In genomic region chr3:128996741-128997140, GRCh38 we compare ENCODE assay signal across 26 cellular contexts. TPM values are rescaled to one million over a fixed set of nuclear protein-coding genes. Genes with fewer than 3 reads are reported as not detected.
"Had no signal": no experiment of that assay in that cellular context is flagged by ENCODE, and none has a peak within 500 bp of the region (broad histone marks: within the 10 kb centered on the region; RNA-seq: fewer than 3 reads in every experiment).

No MANE protein-coding gene starts in this region.

- FAIRE-seq: colon had no signal

- H3K9me3 ChIP-seq: body of pancreas, gastrocnemius medialis, left ventricle myocardium inferior, neutrophil, right atrium auricular region, stomach, tibial artery, upper lobe of right lung had no signal

- H3K27me3 ChIP-seq: right atrium auricular region had no signal

- H3K9ac ChIP-seq: parathyroid adenoma had no signal

- H3K4me2 ChIP-seq: hepatocyte, smooth muscle cell had no signal

- H2AFZ ChIP-seq: hepatocyte, parathyroid adenoma had no signal

- H3K4me3 ChIP-seq: body of pancreas, dorsolateral prefrontal cortex, gastrocnemius medialis, hepatocyte, left ventricle myocardium inferior, lung, right atrium auricular region, smooth muscle cell, stomach, tibial artery, upper lobe of right lung had no signal

- ATAC-seq: body of pancreas, gastrocnemius medialis, upper lobe of right lung had no signal

- H3K36me3 ChIP-seq: gastrocnemius medialis, left ventricle myocardium inferior, neutrophil, right atrium auricular region, stomach, tibial artery, upper lobe of right lung had no signal

- DNase-seq: activated B cell treated with CpG ODN at 0.5 μM for 24 hours; activated CD4-positive, alpha-beta T cell treated with anti-CD3 and anti-CD28 coated beads, Interleukin-2, amount 50 U/mL, for 4 hours; activated CD8-positive, alpha-beta memory T cell treated with anti-CD3 and anti-CD28 coated beads for 24 hours; activated effector memory CD4-positive, alpha-beta T cell treated with Interleukin-2 at 50 U/mL for 16 hours; activated naive CD4-positive, alpha-beta T cell treated with Interleukin-2 at 50 U/mL for 16 hours; anterior cingulate cortex; body of pancreas; dorsolateral prefrontal cortex; effector memory CD4-positive, alpha-beta T cell; erythroblast; gastrocnemius medialis; islet precursor cell; left ventricle myocardium inferior; stimulated activated CD4-positive, alpha-beta T cell treated with anti-CD3 and anti-CD28 coated beads, Interleukin-2, amount 100 ng/mL, for 24 hours; stimulated activated naive B cell treated with anti-CD40 and anti-IgM and Interleukin-4, amounts not matched to agents 10 μg/mL and 1 μg/mL and 100 μg/mL, for 72 hours; stomach; T-helper 2 cell; tibial artery; upper lobe of right lung had no signal

- H3K27ac ChIP-seq: body of pancreas, dorsolateral prefrontal cortex, gastrocnemius medialis, hepatocyte, left ventricle myocardium inferior, neutrophil, parathyroid adenoma, right atrium auricular region, stomach, tibial artery, upper lobe of right lung had no signal

- H3K79me2 ChIP-seq: hepatocyte, parathyroid adenoma had no signal

RNA-seq across cellular contexts. Expression of gene CFAP92, which starts 2.9 kb away (rescaled TPM):
- total RNA-seq: activated B cell treated with CpG ODN at 0.5 μM for 24 hours, body of pancreas, right atrium auricular region had no signal

RNA-seq across cellular contexts. Expression of gene EFCC1, which starts 4.4 kb away (rescaled TPM):
- total RNA-seq: activated B cell treated with CpG ODN at 0.5 μM for 24 hours, smooth muscle cell had no signal
